Comparison of ENCODE assay signal across 1 cellular context in the genomic region with DNA sequence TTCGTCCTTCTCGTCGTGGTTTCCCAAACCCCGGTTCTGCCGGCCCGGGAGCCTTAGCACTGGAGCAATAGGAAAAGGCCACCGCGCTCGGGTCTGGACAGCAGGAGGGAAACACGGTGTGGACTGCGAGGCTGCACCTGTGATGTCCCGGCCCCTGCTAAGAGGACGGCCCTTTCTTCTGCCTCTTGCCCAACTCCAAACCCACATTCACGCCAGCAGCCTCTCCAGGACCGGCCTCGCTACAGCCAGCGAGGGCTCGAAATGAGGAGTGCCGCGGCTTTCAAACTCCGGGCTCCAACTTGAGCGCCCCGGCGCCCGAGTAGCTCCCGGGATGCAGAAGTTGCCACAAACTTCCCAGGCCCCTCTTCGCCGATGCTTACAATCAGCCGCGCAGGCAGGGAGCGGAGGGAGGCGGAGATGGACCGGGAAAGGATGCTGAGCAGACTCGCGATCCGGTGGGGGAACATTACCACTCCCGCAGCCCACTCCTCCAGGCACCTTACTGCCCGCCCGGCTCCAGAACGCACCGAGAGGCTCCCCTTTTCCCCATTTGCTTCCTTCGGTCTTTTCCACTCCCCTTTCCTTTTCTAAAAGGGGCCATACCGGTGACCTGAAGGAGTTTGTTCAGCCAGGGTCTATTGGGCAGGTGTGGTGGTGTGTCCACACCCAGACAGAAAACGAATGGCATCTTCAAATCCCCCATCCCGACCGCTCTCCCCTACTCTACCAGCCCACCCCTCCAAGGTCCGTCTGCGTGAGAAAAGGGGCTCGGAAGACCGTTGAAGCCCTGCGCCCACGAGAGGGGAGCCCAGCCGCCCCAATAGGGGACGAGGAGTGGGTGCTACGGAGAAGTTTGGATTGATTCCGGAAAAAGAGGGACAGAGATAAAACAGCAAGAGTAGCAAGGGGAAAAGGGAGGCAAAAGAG.
TF ChIP-seq lines count a peak whose summit lies in the region.

No MANE protein-coding gene starts in this region.

TF ChIP-seq in SK-N-SH treated with all-trans-retinoic acid at 6 μM for 48 hours, 23 proteins besides CTCF, POLR2A, EP300 and RAD21 (continued from another document):
- TF ChIP-seq, protein P1, sequence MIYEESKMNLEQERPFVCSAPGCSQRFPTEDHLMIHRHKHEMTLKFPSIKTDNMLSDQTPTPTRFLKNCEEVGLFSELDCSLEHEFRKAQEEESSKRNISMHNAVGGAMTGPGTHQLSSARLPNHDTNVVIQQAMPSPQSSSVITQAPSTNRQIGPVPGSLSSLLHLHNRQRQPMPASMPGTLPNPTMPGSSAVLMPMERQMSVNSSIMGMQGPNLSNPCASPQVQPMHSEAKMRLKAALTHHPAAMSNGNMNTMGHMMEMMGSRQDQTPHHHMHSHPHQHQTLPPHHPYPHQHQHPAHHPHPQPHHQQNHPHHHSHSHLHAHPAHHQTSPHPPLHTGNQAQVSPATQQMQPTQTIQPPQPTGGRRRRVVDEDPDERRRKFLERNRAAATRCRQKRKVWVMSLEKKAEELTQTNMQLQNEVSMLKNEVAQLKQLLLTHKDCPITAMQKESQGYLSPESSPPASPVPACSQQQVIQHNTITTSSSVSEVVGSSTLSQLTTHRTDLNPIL (CRISPR knock-in tag; IDR thresholded peaks at IDR 0.05; ENCODE audit: low read depth): no peak
- TF ChIP-seq SNAI2 (CRISPR knock-in tag; IDR thresholded peaks at IDR 0.05): no peak
- TF ChIP-seq, protein P2, sequence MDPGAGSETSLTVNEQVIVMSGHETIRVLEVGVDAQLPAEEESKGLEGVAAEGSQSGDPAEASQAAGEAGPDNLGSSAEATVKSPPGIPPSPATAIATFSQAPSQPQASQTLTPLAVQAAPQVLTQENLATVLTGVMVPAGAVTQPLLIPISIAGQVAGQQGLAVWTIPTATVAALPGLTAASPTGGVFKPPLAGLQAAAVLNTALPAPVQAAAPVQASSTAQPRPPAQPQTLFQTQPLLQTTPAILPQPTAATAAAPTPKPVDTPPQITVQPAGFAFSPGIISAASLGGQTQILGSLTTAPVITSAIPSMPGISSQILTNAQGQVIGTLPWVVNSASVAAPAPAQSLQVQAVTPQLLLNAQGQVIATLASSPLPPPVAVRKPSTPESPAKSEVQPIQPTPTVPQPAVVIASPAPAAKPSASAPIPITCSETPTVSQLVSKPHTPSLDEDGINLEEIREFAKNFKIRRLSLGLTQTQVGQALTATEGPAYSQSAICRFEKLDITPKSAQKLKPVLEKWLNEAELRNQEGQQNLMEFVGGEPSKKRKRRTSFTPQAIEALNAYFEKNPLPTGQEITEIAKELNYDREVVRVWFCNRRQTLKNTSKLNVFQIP (CRISPR knock-in tag; IDR thresholded peaks at IDR 0.05; ENCODE audit: borderline replicate concordance, low read depth): no peak
